Comparison of ENCODE assay signal across 8 cellular contexts in genomic region chr10:96339956-96340904, GRCh38. TPM values are rescaled to one million over a fixed set of nuclear protein-coding genes. Genes with fewer than 3 reads are reported as not detected.
DNase-seq lines count a peak whose midpoint lies in the region; ATAC-seq and TF ChIP-seq lines count a peak whose summit lies in the region.

No MANE protein-coding gene starts in this region.

- peak in 3 of 4 experiments; percentile 22 to 55 (median 31) for TF ChIP-seq CTCF in prostate gland (IDR thresholded peaks at IDR 0.05)

- TF ChIP-seq POLR2A in prostate gland (IDR thresholded peaks at IDR 0.05), result no peak

- no peaks in the 10 kb centered on the region for H3K4me1 ChIP-seq in prostate gland (replicated peaks)

- WGBS in prostate gland, result 36% methylated on average over 7 of the region's 7 CpGs

- intact Hi-C loops in prostate gland (cut with DNase I), result no loop called here

- ATAC-seq in GM18519 (IDR thresholded peaks at IDR 0.05; ENCODE audit: low FRiP score, unreplicated experiment) (peak; percentile 59), GM18873 (IDR thresholded peaks at IDR 0.05; ENCODE audit: low FRiP score, unreplicated experiment) (no peak)

- no peak overlapping the region for H3K27ac ChIP-seq in prostate gland

- in situ Hi-C loops in ACHN (cut with HindIII; ENCODE audit: low pct_ligation_motif_present, low pct_unique_long_range_greater_than_20kb, low sequenced_read_pairs), result no loop called here

- H3K27me3 ChIP-seq in prostate gland (replicated peaks; ENCODE audit: insufficient read depth), result no peaks in the 10 kb centered on the region

- H3K9me3 ChIP-seq in prostate gland, result no peaks in the 10 kb centered on the region

- H3K4me3 ChIP-seq in prostate gland, result no peak overlapping the region

- DNase-seq in ACHN (peak; percentile 77), LHCN-M2 (ENCODE audit: low read depth) (peak; percentile 44), SHP77 treated with DMSO at 0.1 percent for 48 hours (lab: John Stamatoyannopoulos, UW) (peak; percentile 29), germinal center (ENCODE audit: low spot score) (peak; percentile 50), prostate gland (ENCODE audit: low spot score) (peak; percentile 30)
- peak in 3 of 4 experiments; percentile 8 to 29 (median 15) for DNase-seq in activated naive CD4-positive, alpha-beta T cell (lab: John Stamatoyannopoulos, UW)

- H3K36me3 ChIP-seq in prostate gland, result no peaks in the 10 kb centered on the region

RNA-seq across cellular contexts. Expression of gene OPALIN, which starts 18.6 kb away (rescaled TPM):
- total RNA-seq in LHCN-M2 (2014; rRNA removed) (not detected in 2 replicates), prostate gland (under 1 TPM in 1 of 2 donors, not detected in 1; 0.17 TPM)
- polyA plus RNA-seq in LHCN-M2 (2012), result not detected

RNA-seq across cellular contexts. Expression of gene DNTT, which starts 36.0 kb away (rescaled TPM):
- total RNA-seq in LHCN-M2 (2014; rRNA removed) (not detected in 2 replicates), prostate gland (not detected)
- not detected for polyA plus RNA-seq in LHCN-M2 (2012)

Comparison
In these comparisons a context has a peak if more than half of its experiments do, and no peak if none do; other contexts are left out.
1. DNase-seq: peak in every context shown above with its lines; median percentile 77 in ACHN; 50 in germinal center; 44 in LHCN-M2; 30 in prostate gland; 29 in SHP77 treated with DMSO at 0.1 percent for 48 hours; 15 in activated naive CD4-positive, alpha-beta T cell.